10 cellular contexts compared by ENCODE assay signal in genomic region chr3:144142151-144142855, GRCh38.
DNase-seq lines count a peak whose midpoint lies in the region; ATAC-seq and TF ChIP-seq lines count a peak whose summit lies in the region.
"Had no signal": no experiment of that assay in that cellular context is flagged by ENCODE, and none has a peak within 500 bp of the region (broad histone marks: within the 10 kb centered on the region; RNA-seq: fewer than 3 reads in every experiment).

No MANE protein-coding gene starts in this region.

- H3K36me3 ChIP-seq in mammary epithelial cell (ENCODE audit: insufficient read depth, low read length), result no peaks in the 10 kb centered on the region
- no peaks in the 10 kb centered on the region for H3K36me3 ChIP-seq in mesenchymal stem cell (ENCODE audit: control insufficient read depth in 1 of 2, insufficient read depth in 2 of 2, low read depth in 1 of 2, low read length in 2 of 2)

- H2BK15ac ChIP-seq in mesenchymal stem cell (ENCODE audit: low read depth, poor library complexity, severe bottlenecking), result no peak overlapping the region
- no peak overlapping the region for H2BK15ac ChIP-seq in H9 (ENCODE audit: low read depth, low read length)

- H3K4me3 Mint-ChIP-seq in natural killer cell treated with Interleukin-12 subunit alpha and Interleukin-12 subunit beta and Interleukin-15 and Interleukin-18, amount 100 ng/mL, for 72 hours, result no peak overlapping the region
- H3K4me3 Mint-ChIP-seq in H9, result no peak overlapping the region

- no peaks in the 10 kb centered on the region for H3K27me3 ChIP-seq in mammary epithelial cell (ENCODE audit: insufficient read depth, low read length)
- no peaks in the 10 kb centered on the region for H3K27me3 ChIP-seq in mesenchymal stem cell (ENCODE audit: control insufficient read depth in 1 of 2, insufficient read depth in 1 of 2, low read length in 2 of 2)
- no peaks in the 10 kb centered on the region for H3K27me3 ChIP-seq in H9 (ENCODE audit: insufficient read depth, low read length)

- no peak overlapping the region for H3K9ac ChIP-seq in mammary epithelial cell (ENCODE audit: insufficient read depth, low read length)
- H3K9ac ChIP-seq in mesenchymal stem cell (ENCODE audit: low read length), result peak overlapping the region; percentile 75
- H3K9ac ChIP-seq in H9 (ENCODE audit: extremely low read depth, insufficient read length, low read length), result no peak overlapping the region

- peak overlapping the region in 1 of 2 experiments; percentile 64 for H3K18ac ChIP-seq in mesenchymal stem cell (ENCODE audit: low read depth in 1 of 2, low read length in 2 of 2)
- no peak overlapping the region for H3K18ac ChIP-seq in H9 (ENCODE audit: insufficient read length, low read depth, low read length)

- H3K27ac Mint-ChIP-seq in natural killer cell treated with Interleukin-12 subunit alpha and Interleukin-12 subunit beta and Interleukin-15 and Interleukin-18, amount 100 ng/mL, for 72 hours, result no peak overlapping the region
- H3K27ac Mint-ChIP-seq in H9, result no peak overlapping the region

- in situ Hi-C loops in mammary epithelial cell (cut with MboI; ENCODE audit: low sequenced_read_pairs in 2 of 2), result no loop called here

- CTCF ChIA-PET in mammary epithelial cell (lab: Charles Lee; ENCODE audit: low non-redundant PET), result no interaction called here

- TF ChIP-seq CTCF in mammary epithelial cell (conservative IDR thresholded peaks at IDR 0.05 in 1 of 2, IDR thresholded peaks at IDR 0.05 in 1 of 2; ENCODE audit: extremely low read depth in 1 of 2, insufficient read depth in 1 of 2, low read depth in 1 of 2, low read length in 2 of 2), result no peak
- TF ChIP-seq CTCF in H9 (conservative IDR thresholded peaks at IDR 0.05), result no peak

- no peaks in the 10 kb centered on the region for H4K20me1 ChIP-seq in mammary epithelial cell (ENCODE audit: insufficient read depth, low read length)
- H4K20me1 ChIP-seq in H9 (ENCODE audit: control insufficient read depth, insufficient read depth, insufficient read length), result no peaks in the 10 kb centered on the region

- H3K56ac ChIP-seq in H9 (ENCODE audit: insufficient read length, low read depth, low read length), result no peak overlapping the region

- no peak overlapping the region for H2BK20ac ChIP-seq in H9 (ENCODE audit: low read depth, low read length, poor library complexity, severe bottlenecking)

- H3K4me3 ChIP-seq in mammary epithelial cell (replicated peaks in 1 of 3; ENCODE audit: insufficient read depth in 1 of 3, low read depth in 2 of 3, low read length in 3 of 3), result no peak overlapping the region
- peak overlapping the region in 1 of 2 experiments; percentile 12 for H3K4me3 ChIP-seq in mesenchymal stem cell (ENCODE audit: insufficient read depth in 1 of 2, low read depth in 1 of 2, low read length in 2 of 2)
- H3K4me3 ChIP-seq: K562 had no signal

- no peak for ATAC-seq in natural killer cell treated with Interleukin-12 subunit alpha and Interleukin-12 subunit beta and Interleukin-15 and Interleukin-18, amount 100 ng/mL, for 72 hours
- ATAC-seq: K562 had no signal

- no peaks in the 10 kb centered on the region for H3K23me2 ChIP-seq in H9 (ENCODE audit: insufficient read length, low read depth, low read length, poor library complexity, severe bottlenecking)

- dilution Hi-C loops in mammary epithelial cell (cut with HindIII; ENCODE audit: low sequenced_read_pairs), result no loop called here

- H3T11ph ChIP-seq in H9 (ENCODE audit: low read length), result no peak overlapping the region

- H2BK120ac ChIP-seq in mesenchymal stem cell (ENCODE audit: low read depth, low read length), result no peak overlapping the region
- H2BK120ac ChIP-seq in H9 (ENCODE audit: low read depth, low read length, poor library complexity, severe bottlenecking), result no peak overlapping the region

- no TSS peak for BruUV-seq in mammary epithelial cell (replicated peaks; lab: Mats Ljungman, UMichigan)

- 40% methylated on average over 5 of the region's 5 CpGs for WGBS in mammary epithelial cell (ENCODE audit: low coverage, missing lambda C conversion rate)
- WGBS in mesenchymal stem cell, result 66% methylated on average over 3 of the region's 5 CpGs
- WGBS in H9 (ENCODE audit: extremely low coverage, insufficient read length, low lambda C conversion rate), result no CpG with 5 or more reads among the region's 5 CpGs

- H3K4me1 ChIP-seq in mammary epithelial cell (ENCODE audit: insufficient read depth, low read length) (no peaks in the 10 kb centered on the region), mesenchymal stem cell (ENCODE audit: control insufficient read depth, insufficient read depth, low read depth, low read length) (peaks cover 3% of the 10 kb centered on the region), H9 (ENCODE audit: insufficient read depth, low read length) (no peaks in the 10 kb centered on the region)

- H3K4me2 ChIP-seq in mammary epithelial cell (ENCODE audit: insufficient read depth, low read depth, low read length) (no peak overlapping the region), mesenchymal stem cell (ENCODE audit: low read length, poor library complexity, severe bottlenecking) (no peak overlapping the region), H9 (ENCODE audit: insufficient read depth, insufficient read length, low read length) (no peak overlapping the region)

- H3K36me3 Mint-ChIP-seq in natural killer cell treated with Interleukin-12 subunit alpha and Interleukin-12 subunit beta and Interleukin-15 and Interleukin-18, amount 100 ng/mL, for 72 hours, result no peaks in the 10 kb centered on the region
- peaks cover 6 to 26% (median 15%) of the 10 kb centered on the region in 3 experiments for H3K36me3 Mint-ChIP-seq in H9 (ENCODE audit: insufficient read depth in 1 of 3, low read depth in 3 of 3)

- H4K8ac ChIP-seq in mesenchymal stem cell (ENCODE audit: low read length) (no peak overlapping the region), H9 (replicated peaks; ENCODE audit: insufficient read length, low read depth, low read length) (no peak overlapping the region)

- peak overlapping the region; percentile 17 to 69 for H2BK12ac ChIP-seq in mesenchymal stem cell (ENCODE audit: low read length in 2 of 2)
- no peak overlapping the region for H2BK12ac ChIP-seq in H9 (ENCODE audit: insufficient read length, low read depth, low read length)

- no peaks in the 10 kb centered on the region for H3K79me1 ChIP-seq in mesenchymal stem cell (replicated peaks; ENCODE audit: low read length, poor library complexity, severe bottlenecking)
- H3K79me1 ChIP-seq in H9 (ENCODE audit: insufficient read depth, low read depth, low read length, poor library complexity, severe bottlenecking), result no peaks in the 10 kb centered on the region

- H3K9me3 Mint-ChIP-seq in natural killer cell treated with Interleukin-12 subunit alpha and Interleukin-12 subunit beta and Interleukin-15 and Interleukin-18, amount 100 ng/mL, for 72 hours, result no peaks in the 10 kb centered on the region
- peaks cover 14 to 17% of the 10 kb centered on the region in 2 experiments; a peak in 4 of 5 replicates for H3K9me3 Mint-ChIP-seq in H9

- no peaks in the 10 kb centered on the region for H3K79me2 ChIP-seq in mammary epithelial cell (ENCODE audit: insufficient read depth, low read length)
- no peaks in the 10 kb centered on the region for H3K79me2 ChIP-seq in H9 (ENCODE audit: insufficient read depth, low read length)

- H4K5ac ChIP-seq in H9 (ENCODE audit: insufficient read length, low read depth, low read length), result no peak overlapping the region

- intact Hi-C loops in mammary epithelial cell (cut with micrococcal nuclease), result no loop called here

- peaks cover 9 to 23% of the 10 kb centered on the region in 2 donors for H3K27me3 Mint-ChIP-seq in natural killer cell treated with Interleukin-12 subunit alpha and Interleukin-12 subunit beta and Interleukin-15 and Interleukin-18, amount 100 ng/mL, for 72 hours
- H3K27me3 Mint-ChIP-seq in H9 (ENCODE audit: low read depth), result peaks cover 1% of the 10 kb centered on the region

- peak; percentile 16 for DNase-seq in HPDE6-E6E7 (ENCODE audit: extremely low spot score)
- peak; percentile 7 for DNase-seq in mammary epithelial cell
- peak; percentile 61 for DNase-seq in mesenchymal stem cell
- peak; percentile 60 for DNase-seq in stromal cell of bone marrow (ENCODE audit: low read depth)
- DNase-seq in natural killer cell treated with Interleukin-12 subunit alpha and Interleukin-12 subunit beta and Interleukin-15 and Interleukin-18, amount 100 ng/mL, for 72 hours (ENCODE audit: low spot score), result no peak
- DNase-seq in H9, result no peak
- DNase-seq in cerebellum (ENCODE audit: low spot score), result no peak
- DNase-seq: cerebellar nuclear complex, NCI-H2107 had no signal

- no peak overlapping the region for H3K14ac ChIP-seq in mesenchymal stem cell (ENCODE audit: low read length in 2 of 2)
- no peak overlapping the region for H3K14ac ChIP-seq in H9 (ENCODE audit: insufficient read depth, low read length)

- no peak overlapping the region for H3K27ac ChIP-seq in mammary epithelial cell (ENCODE audit: insufficient read depth, low read depth, low read length)
- no peak overlapping the region for H3K27ac ChIP-seq in mesenchymal stem cell (ENCODE audit: low read length, poor library complexity, severe bottlenecking)
- no peak overlapping the region for H3K27ac ChIP-seq in H9 (ENCODE audit: insufficient read length, low read depth, low read length)

- no peak overlapping the region for H2AK5ac ChIP-seq in mesenchymal stem cell (ENCODE audit: low read length, severe bottlenecking)
- no peak overlapping the region for H2AK5ac ChIP-seq in H9 (ENCODE audit: insufficient read length, low read length)

- no peaks in the 10 kb centered on the region for H3K9me3 ChIP-seq in mammary epithelial cell (replicated peaks; ENCODE audit: insufficient read depth, low read length)
- no peaks in the 10 kb centered on the region for H3K9me3 ChIP-seq in mesenchymal stem cell (ENCODE audit: control insufficient read depth, low read length)
- peaks cover 3% of the 10 kb centered on the region for H3K9me3 ChIP-seq in H9 (ENCODE audit: control insufficient read depth, low read depth, low read length)

- H2BK5ac ChIP-seq in mesenchymal stem cell (ENCODE audit: low read depth, low read length, poor library complexity, severe bottlenecking), result no peak overlapping the region
- no peak overlapping the region for H2BK5ac ChIP-seq in H9 (ENCODE audit: insufficient read length, low read length)

- H2AFZ ChIP-seq in mammary epithelial cell (ENCODE audit: low read depth, low read length) (no peak overlapping the region), mesenchymal stem cell (ENCODE audit: low read depth, low read length) (no peak overlapping the region), H9 (ENCODE audit: low read length) (no peak overlapping the region)

- H3K4me1 Mint-ChIP-seq in natural killer cell treated with Interleukin-12 subunit alpha and Interleukin-12 subunit beta and Interleukin-15 and Interleukin-18, amount 100 ng/mL, for 72 hours (ENCODE audit: low read depth in 2 of 2), result no peaks in the 10 kb centered on the region
- peaks cover 10 to 16% of the 10 kb centered on the region in 2 experiments for H3K4me1 Mint-ChIP-seq in H9

- H4K91ac ChIP-seq in mesenchymal stem cell (ENCODE audit: low read length) (no peak overlapping the region), H9 (ENCODE audit: insufficient read length, low read depth, low read length) (no peak overlapping the region)

- H3K23ac ChIP-seq in mesenchymal stem cell (ENCODE audit: low read length in 2 of 2) (no peak overlapping the region), H9 (ENCODE audit: insufficient read length, low read depth, low read length) (no peak overlapping the region)

- H3K4ac ChIP-seq in mesenchymal stem cell (ENCODE audit: low read depth in 1 of 2, low read length in 2 of 2) (no peak overlapping the region), H9 (ENCODE audit: low read depth, low read length) (no peak overlapping the region)

Comparison
In these comparisons a context has a peak if more than half of its experiments do, and no peak if none do; other contexts are left out.
1. DNase-seq: peak in HPDE6-E6E7 (single experiment), mammary epithelial cell (single experiment), mesenchymal stem cell (single experiment) and stromal cell of bone marrow (single experiment); none in natural killer cell treated with Interleukin-12 subunit alpha and Interleukin-12 subunit beta and Interleukin-15 and Interleukin-18, amount 100 ng/mL, for 72 hours (single experiment), H9 (single experiment) and cerebellum (single experiment).